18 cellular contexts compared by ENCODE assay signal in genomic region chr2:46246790-46247189, GRCh38. TPM values are rescaled to one million over a fixed set of nuclear protein-coding genes. Genes with fewer than 3 reads are reported as not detected.
DNase-seq lines count a peak whose midpoint lies in the region; ATAC-seq, FAIRE-seq and TF ChIP-seq lines count a peak whose summit lies in the region.
"Had no signal": no experiment of that assay in that cellular context is flagged by ENCODE, and none has a peak within 500 bp of the region (broad histone marks: within the 10 kb centered on the region; RNA-seq: fewer than 3 reads in every experiment).

No MANE protein-coding gene starts in this region.

- no peaks in the 10 kb centered on the region for H3K79me2 ChIP-seq in mesendoderm (ENCODE audit: control insufficient read depth, insufficient read depth, low read length)

- H3K79me1 ChIP-seq in mesendoderm (ENCODE audit: low read length): no peaks in the 10 kb centered on the region

- no peaks in the 10 kb centered on the region for H3K36me3 ChIP-seq in mesendoderm (ENCODE audit: control insufficient read depth, insufficient read depth, low read length)
- H3K36me3 ChIP-seq: MG63, spleen had no signal

- DNase-seq in HTR-8/SVneo (ENCODE audit: insufficient read length, low spot score): no peak
- DNase-seq in stimulated activated CD4-positive, alpha-beta T cell treated with anti-CD3 and anti-CD28 coated beads, Interleukin-4, amount 100 ng/mL, for 24 hours: no peak
- no peak for DNase-seq in lower leg skin (ENCODE audit: low spot score in 2 of 2)
- DNase-seq in mesendoderm: no peak
- DNase-seq: activated CD4-positive, alpha-beta T cell treated with anti-CD3 and anti-CD28 coated beads for 36 hours; activated CD8-positive, alpha-beta memory T cell treated with anti-CD3 and anti-CD28 coated beads, Interleukin-2, amount 10 ng/mL, durations not matched to agents 7 days and 5 days; CD8-positive, alpha-beta memory T cell; MG63; NCI-H187 treated with DMSO at 0.1 percent for 48 hours; NCI-H446 treated with DMSO at 0.1 percent for 48 hours; RPMI8226; spleen had no signal

- H3K4ac ChIP-seq in mesendoderm (ENCODE audit: low read depth, low read length): no peak overlapping the region

- H3K23ac ChIP-seq in mesendoderm (ENCODE audit: low read length): no peak overlapping the region

- intact Hi-C loops in lower leg skin (cut with DNase I; ENCODE audit: low total_unique reads): no loop called here

- H4K8ac ChIP-seq in mesendoderm (ENCODE audit: low read depth, low read length): no peak overlapping the region

- H3K27me3 ChIP-seq in mesendoderm (ENCODE audit: insufficient read depth, low read length, poor library complexity): no peaks in the 10 kb centered on the region
- H3K27me3 ChIP-seq: foreskin keratinocyte, MG63, spleen had no signal

- H3K27ac ChIP-seq in mesendoderm (ENCODE audit: low read depth, low read length): no peak overlapping the region
- H3K27ac ChIP-seq: foreskin keratinocyte, spleen had no signal

- no peak for FAIRE-seq in HTR-8/SVneo (lab: Jason Lieb, UNC)
- FAIRE-seq: bronchial epithelial cell had no signal

- H2BK5ac ChIP-seq in mesendoderm (ENCODE audit: low read length): no peak overlapping the region

- no peak overlapping the region for H3K9ac ChIP-seq in mesendoderm (ENCODE audit: low read length)

- H3K4me3 ChIP-seq in lower leg skin (ENCODE audit: low read depth, poor library complexity, severe bottlenecking) (no peak overlapping the region), mesendoderm (ENCODE audit: low read length) (no peak overlapping the region)
- H3K4me3 ChIP-seq: MG63, spleen had no signal

- peaks cover 3% of the 10 kb centered on the region for H3K4me1 ChIP-seq in mesendoderm (ENCODE audit: control insufficient read depth, low read depth, low read length)
- H3K4me1 ChIP-seq: spleen had no signal

- ATAC-seq in GM18867 (IDR thresholded peaks at IDR 0.05; ENCODE audit: unreplicated experiment) (peak; percentile 80), GM19452 (IDR thresholded peaks at IDR 0.05; ENCODE audit: unreplicated experiment) (peak; percentile 96), HG02763 (IDR thresholded peaks at IDR 0.05; ENCODE audit: unreplicated experiment) (peak; percentile 79), HG03457 (IDR thresholded peaks at IDR 0.05; ENCODE audit: unreplicated experiment) (peak; percentile 69)
- ATAC-seq: activated CD4-positive, alpha-beta T cell treated with anti-CD3 and anti-CD28 coated beads for 36 hours; activated CD8-positive, alpha-beta memory T cell treated with anti-CD3 and anti-CD28 coated beads, Interleukin-2, amount 10 ng/mL, durations not matched to agents 7 days and 5 days; foreskin keratinocyte had no signal

- WGBS in lower leg skin, 2 donors: 58 to 71% methylated on average over 1 of the region's 1 CpG
- WGBS in mesendoderm (ENCODE audit: extremely low coverage, insufficient coverage, low lambda C conversion rate): no CpG with 5 or more reads among the region's 1 CpG

- no peak overlapping the region for H2BK120ac ChIP-seq in mesendoderm (ENCODE audit: low read depth, low read length)

- no peak overlapping the region for H3K4me2 ChIP-seq in mesendoderm (ENCODE audit: low read length)

- H4K5ac ChIP-seq in mesendoderm (ENCODE audit: low read length): no peak overlapping the region

- TF ChIP-seq POLR2A in lower leg skin (IDR thresholded peaks at IDR 0.05): no peak

- H3K18ac ChIP-seq in mesendoderm (ENCODE audit: low read length): no peak overlapping the region

- H3K56ac ChIP-seq in mesendoderm (ENCODE audit: low read length): no peak overlapping the region

- TF ChIP-seq CTCF in lower leg skin (IDR thresholded peaks at IDR 0.05): no peak

- H2AK5ac ChIP-seq in mesendoderm (ENCODE audit: low read length): no peak overlapping the region

- H2BK15ac ChIP-seq in mesendoderm (replicated peaks; ENCODE audit: low read depth): no peak overlapping the region

RNA-seq across cellular contexts. Expression of gene EPAS1, which starts 50.4 kb away (rescaled TPM):
- 100 to 1,000 TPM; 126 to 249 (median 148) TPM for total RNA-seq in lower leg skin
- polyA plus RNA-seq in mesendoderm (2013, experiment 1 of 2): 0.81 TPM
- polyA plus RNA-seq in mesendoderm (2013, experiment 2 of 2): 1.1 TPM
